7 cellular contexts compared by ENCODE assay signal in genomic region chr18:63322246-63322645, GRCh38. TPM values are rescaled to one million over a fixed set of nuclear protein-coding genes. Genes with fewer than 3 reads are reported as not detected.
A peak's percentile ranks its signal among the peaks of the same experiment; 100 is the strongest.
DNase-seq lines count a peak whose midpoint lies in the region; ATAC-seq, FAIRE-seq and TF ChIP-seq lines count a peak whose summit lies in the region.

No MANE protein-coding gene starts in this region.

- no peaks in the 10 kb centered on the region for H3K36me3 ChIP-seq in spleen

- H3K27me3 ChIP-seq in spleen (replicated peaks in 1 of 7): peaks cover 0 to 4% (median 0%) of the 10 kb centered on the region in 7 donors

- intact Hi-C loops in spleen (cut with DNase I; ENCODE audit: low total_unique reads): loop anchor here (5.0 kb wide), 2 partner anchors 190 to 305 kb away; no protein-coding TSS in a partner anchor

- ATAC-seq in HG02870 (IDR thresholded peaks at IDR 0.05; ENCODE audit: unreplicated experiment) (no peak), HG03521 (IDR thresholded peaks at IDR 0.05; ENCODE audit: unreplicated experiment) (no peak), GM18520 (IDR thresholded peaks at IDR 0.05; ENCODE audit: unreplicated experiment) (no peak)

- no peaks in the 10 kb centered on the region for H3K9me3 ChIP-seq in spleen

- H3K4me3 ChIP-seq in coronary artery (no peak overlapping the region), spleen (no peak overlapping the region)

- no peak for DNase-seq in GM12891 (ENCODE audit: insufficient read length, low spot score)
- peak; percentile 47 for DNase-seq in NOMO-1 treated with dmso at 0.1 percent for 144 hours (lab: John Stamatoyannopoulos, UW; ENCODE audit: unreplicated experiment)
- no peak for DNase-seq in coronary artery (ENCODE audit: low spot score)
- DNase-seq in spleen: no peak

- TF ChIP-seq CTCF in coronary artery (IDR thresholded peaks at IDR 0.05) (no peak), spleen (IDR thresholded peaks at IDR 0.05 in 8 of 11, conservative IDR thresholded peaks at IDR 0.05 in 3 of 11) (no peak)

- peaks cover 10 to 50% (median 38%) of the 10 kb centered on the region in 6 donors for H3K4me1 ChIP-seq in spleen

- H3K27ac ChIP-seq in coronary artery (peak overlapping the region; percentile 51 to 55), spleen (peak overlapping the region in 5 of 8 donors; percentile 23 to 92 (median 39))

- FAIRE-seq in GM12891 (lab: Jason Lieb, UNC): no peak

- TF ChIP-seq POLR2A in GM12891 (IDR thresholded peaks at IDR 0.05; ENCODE audit: low read depth, low read length): no peak
- TF ChIP-seq POLR2A in spleen (IDR thresholded peaks at IDR 0.05): no peak

- WGBS in spleen, 5 donors: 38 to 70% (median 57%) methylated on average over 5 of the region's 5 CpGs

TF ChIP-seq in GM12891, 5 proteins besides CTCF, POLR2A, EP300 and RAD21:
- peak; percentile 30; the same call in 1 of the 2 replicates for TF ChIP-seq SPI1 (IDR thresholded peaks at IDR 0.05; ENCODE audit: low read depth, low read length)
- TF ChIP-seq POLR2AphosphoS5 (IDR thresholded peaks at IDR 0.05; ENCODE audit: low read depth, low read length): no peak
- no peak for TF ChIP-seq PAX5 (IDR thresholded peaks at IDR 0.05; ENCODE audit: insufficient read depth, low read length, severe bottlenecking)
- TF ChIP-seq TAF1 (IDR thresholded peaks at IDR 0.05; ENCODE audit: low read depth, low read length): no peak
- TF ChIP-seq POU2F2 (IDR thresholded peaks at IDR 0.05; ENCODE audit: low read depth, low read length): no peak

RNA-seq across cellular contexts. Expression of gene BCL2, which starts 2.7 kb away (rescaled TPM):
- polyA plus RNA-seq in GM12891 (2012; ENCODE audit: low read depth, missing spikeins): 25.4 TPM
- 100 to 1,000 TPM in 1 of 7 donors, 10 to 100 TPM in 6; 65.7 to 112 (median 83.2) TPM for total RNA-seq in spleen
- polyA plus RNA-seq in spleen: 10 to 100 TPM in 2 of 3 donors, 1 to 10 TPM in 1; 9.6 to 18.0 (median 15.0) TPM

RNA-seq across cellular contexts. Expression of gene KDSR, which starts 44.8 kb away (rescaled TPM):
- polyA plus RNA-seq in GM12891 (2012; ENCODE audit: low read depth, missing spikeins): 12.4 TPM
- total RNA-seq in spleen: 10 to 100 TPM; 31.1 to 42.2 (median 33.3) TPM
- polyA plus RNA-seq in spleen: 10 to 100 TPM in 1 of 3 donors, 1 to 10 TPM in 2; 5.7 to 10.2 (median 8.9) TPM
